ENCODE assay signal across 8 cellular contexts in the genomic region with DNA sequence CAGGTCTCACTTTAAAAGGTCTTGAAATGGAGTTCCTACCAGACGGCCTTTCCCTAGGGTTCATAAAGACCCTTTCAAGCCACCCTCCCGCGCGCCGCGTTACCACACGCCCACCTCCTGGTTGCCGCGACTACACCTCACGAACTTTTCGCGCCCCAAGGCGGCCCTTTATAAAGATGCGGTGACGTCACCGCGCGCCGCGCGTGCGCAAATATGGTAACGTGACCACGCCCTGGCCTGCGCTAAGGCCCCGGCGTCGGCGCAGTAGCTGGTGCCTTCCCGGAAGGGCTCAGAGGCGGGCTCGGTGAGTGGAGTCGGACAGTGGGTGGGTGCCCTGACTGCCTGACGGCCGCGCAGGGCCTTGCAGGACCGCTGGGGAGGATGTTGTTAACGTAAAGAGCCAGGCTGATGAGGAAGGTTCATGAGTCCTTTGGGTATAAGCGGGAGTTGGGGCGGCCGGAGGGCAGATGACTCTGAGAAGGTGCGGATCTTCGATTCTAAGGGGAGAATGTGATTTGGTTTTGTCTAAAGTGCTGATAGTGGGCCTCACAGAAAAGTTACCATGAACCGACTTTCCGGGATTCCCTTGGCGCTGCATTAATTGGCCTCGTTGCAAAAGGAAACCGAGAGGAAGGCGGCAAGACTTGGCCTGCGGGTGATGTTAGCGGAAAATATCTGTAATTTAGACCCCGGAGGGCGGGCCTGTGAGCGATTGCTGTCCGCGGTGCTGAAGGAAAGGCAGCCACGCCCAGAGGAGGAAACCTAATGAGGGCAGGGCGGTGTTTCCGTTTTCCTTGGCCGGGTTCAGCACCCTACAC. TPM values are rescaled to one million over a fixed set of nuclear protein-coding genes. Genes with fewer than 3 reads are reported as not detected.
DNase-seq lines count a peak whose midpoint lies in the region; ATAC-seq, FAIRE-seq and TF ChIP-seq lines count a peak whose summit lies in the region.

No MANE protein-coding gene starts in this region.

- H3K36me3 Mint-ChIP-seq in nephron progenitor cell (ENCODE audit: low read depth), result peaks cover 10% of the 10 kb centered on the region

- peak overlapping the region; percentile 94 for H3K27ac Mint-ChIP-seq in nephron progenitor cell

- peaks cover 2% of the 10 kb centered on the region for H3K27me3 Mint-ChIP-seq in nephron progenitor cell (ENCODE audit: low read depth, poor library complexity)

- H3K4me3 Mint-ChIP-seq in nephron progenitor cell, result peak overlapping the region; percentile 98

- DNase-seq in AG08395 (ENCODE audit: low spot score) (peak; percentile 89), GM19239 (ENCODE audit: insufficient read length, low spot score) (peak; percentile 28), foreskin fibroblast (peak; percentile 79 to 94), nephron progenitor cell (peak; percentile 87)
- peak; percentile 9 for DNase-seq in activated gamma-delta T cell treated with anti-CD3 and anti-CD28 coated beads, Interleukin-2, amount 50 U/mL, for 16 hours (ENCODE audit: low read depth)
- DNase-seq in stimulated activated naive CD8-positive, alpha-beta T cell treated with anti-CD3 and anti-CD28 coated beads, Interleukin-15, Interleukin-2, amounts not matched to agents 100 U/mL and 50 U/mL, for 24 hours, result peak; percentile 67

- H3K4me3 ChIP-seq in foreskin fibroblast (ENCODE audit: low read depth in 1 of 2, low read length in 2 of 2), result peak overlapping the region; percentile 76 to 90

- ATAC-seq in HG03460 (IDR thresholded peaks at IDR 0.05; ENCODE audit: unreplicated experiment), result peak; percentile 96
- peak; percentile 92 for ATAC-seq in stimulated activated naive CD8-positive, alpha-beta T cell treated with anti-CD3 and anti-CD28 coated beads, Interleukin-15, Interleukin-2, amounts not matched to agents 100 U/mL and 50 U/mL, for 24 hours

- FAIRE-seq in GM19239 (lab: Jason Lieb, UNC), result no peak

- no peak for TF ChIP-seq CTCF in foreskin fibroblast (IDR thresholded peaks at IDR 0.05; ENCODE audit: low read depth, low read length)
- TF ChIP-seq CTCF in nephron progenitor cell (IDR thresholded peaks at IDR 0.05), result no peak

- H3K4me1 Mint-ChIP-seq in nephron progenitor cell, result peaks cover 16% of the 10 kb centered on the region

- peaks cover 16% of the 10 kb centered on the region for H3K9me3 Mint-ChIP-seq in nephron progenitor cell

TF ChIP-seq in PFSK-1, 5 proteins besides CTCF, POLR2A, EP300 and RAD21:
- 0 out of 2 replicates have a peak, but pooled peaks have one; percentile 22 for TF ChIP-seq POLR2AphosphoS5 (IDR thresholded peaks at IDR 0.05; ENCODE audit: low read depth, low read length)
- TF ChIP-seq TAF1 (IDR thresholded peaks at IDR 0.05; ENCODE audit: borderline replicate concordance, insufficient read depth, low read length), result no peak
- TF ChIP-seq SIN3A (IDR thresholded peaks at IDR 0.05; ENCODE audit: borderline replicate concordance, insufficient read depth, low read length), result peak; percentile 89; the same call in 1 of the 2 replicates
- TF ChIP-seq, protein P1, sequence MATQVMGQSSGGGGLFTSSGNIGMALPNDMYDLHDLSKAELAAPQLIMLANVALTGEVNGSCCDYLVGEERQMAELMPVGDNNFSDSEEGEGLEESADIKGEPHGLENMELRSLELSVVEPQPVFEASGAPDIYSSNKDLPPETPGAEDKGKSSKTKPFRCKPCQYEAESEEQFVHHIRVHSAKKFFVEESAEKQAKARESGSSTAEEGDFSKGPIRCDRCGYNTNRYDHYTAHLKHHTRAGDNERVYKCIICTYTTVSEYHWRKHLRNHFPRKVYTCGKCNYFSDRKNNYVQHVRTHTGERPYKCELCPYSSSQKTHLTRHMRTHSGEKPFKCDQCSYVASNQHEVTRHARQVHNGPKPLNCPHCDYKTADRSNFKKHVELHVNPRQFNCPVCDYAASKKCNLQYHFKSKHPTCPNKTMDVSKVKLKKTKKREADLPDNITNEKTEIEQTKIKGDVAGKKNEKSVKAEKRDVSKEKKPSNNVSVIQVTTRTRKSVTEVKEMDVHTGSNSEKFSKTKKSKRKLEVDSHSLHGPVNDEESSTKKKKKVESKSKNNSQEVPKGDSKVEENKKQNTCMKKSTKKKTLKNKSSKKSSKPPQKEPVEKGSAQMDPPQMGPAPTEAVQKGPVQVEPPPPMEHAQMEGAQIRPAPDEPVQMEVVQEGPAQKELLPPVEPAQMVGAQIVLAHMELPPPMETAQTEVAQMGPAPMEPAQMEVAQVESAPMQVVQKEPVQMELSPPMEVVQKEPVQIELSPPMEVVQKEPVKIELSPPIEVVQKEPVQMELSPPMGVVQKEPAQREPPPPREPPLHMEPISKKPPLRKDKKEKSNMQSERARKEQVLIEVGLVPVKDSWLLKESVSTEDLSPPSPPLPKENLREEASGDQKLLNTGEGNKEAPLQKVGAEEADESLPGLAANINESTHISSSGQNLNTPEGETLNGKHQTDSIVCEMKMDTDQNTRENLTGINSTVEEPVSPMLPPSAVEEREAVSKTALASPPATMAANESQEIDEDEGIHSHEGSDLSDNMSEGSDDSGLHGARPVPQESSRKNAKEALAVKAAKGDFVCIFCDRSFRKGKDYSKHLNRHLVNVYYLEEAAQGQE (IDR thresholded peaks at IDR 0.05; ENCODE audit: insufficient read depth in 1 of 2, low read depth in 2 of 2, low read length in 2 of 2), result peak; percentile 94 to 98

RNA-seq across cellular contexts. Expression of a gene that starts 54.4 kb away (rescaled TPM):
- not detected for polyA plus RNA-seq in PFSK-1 (2012; ENCODE audit: insufficient read length, low read depth)

Comparison
In these comparisons a context has a peak if more than half of its experiments do, and no peak if none do; other contexts are left out.
1. Peak in every context shown above with its lines: DNase-seq, ATAC-seq and H3K4me3 ChIP-seq.
2. DNase-seq: peak in every context shown above with its lines; median percentile 89 in AG08395; 87 in nephron progenitor cell; 86 in foreskin fibroblast; 67 in stimulated activated naive CD8-positive, alpha-beta T cell treated with anti-CD3 and anti-CD28 coated beads, Interleukin-15, Interleukin-2, amounts not matched to agents 100 U/mL and 50 U/mL, for 24 hours; 28 in GM19239; 9 in activated gamma-delta T cell treated with anti-CD3 and anti-CD28 coated beads, Interleukin-2, amount 50 U/mL, for 16 hours.